Comparison of ENCODE assay signal across 1 cellular context in the genomic region with DNA sequence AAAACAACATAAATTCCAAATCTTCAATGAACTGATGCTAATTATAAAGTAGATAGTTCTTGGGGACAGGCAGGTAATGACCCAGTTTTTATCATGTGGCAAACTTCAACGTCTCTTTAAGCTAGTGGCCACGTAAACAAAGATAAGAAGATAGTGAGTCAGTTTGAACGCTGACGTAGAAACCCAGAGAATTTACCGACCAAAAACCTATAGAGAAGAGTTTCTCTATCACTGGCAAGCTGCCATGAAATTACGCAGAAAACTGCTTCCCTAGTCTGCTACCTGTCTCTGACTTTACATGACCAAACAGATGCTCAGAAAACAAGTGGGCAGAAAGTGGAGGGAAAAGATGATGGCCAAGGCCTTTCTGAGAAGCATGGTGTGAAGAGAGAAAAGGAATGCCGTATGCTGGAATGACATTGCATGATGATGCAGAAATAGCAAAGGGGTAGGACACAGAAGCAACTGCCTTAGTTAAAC.
TF ChIP-seq lines count a peak whose summit lies in the region.

No MANE protein-coding gene starts in this region.

TF ChIP-seq in endothelial cell of umbilical vein, 7 proteins besides CTCF, POLR2A, EP300 and RAD21:
- TF ChIP-seq MYC (IDR thresholded peaks at IDR 0.05; ENCODE audit: low read depth, low read length) (no peak), EZH2 (IDR thresholded peaks at IDR 0.05; ENCODE audit: borderline replicate concordance, low read depth, low read length, severe bottlenecking) (no peak), GATA2 (IDR thresholded peaks at IDR 0.05; ENCODE audit: insufficient read depth, insufficient read length, low read depth, low read length) (peak; percentile 74), FOS (IDR thresholded peaks at IDR 0.05; ENCODE audit: borderline replicate concordance, insufficient read depth, low read length) (peak; percentile 59), MAX (IDR thresholded peaks at IDR 0.05; ENCODE audit: insufficient read depth, insufficient read length) (no peak), JUN (IDR thresholded peaks at IDR 0.05; ENCODE audit: borderline replicate concordance, insufficient read depth, insufficient read length, low read depth) (peak; percentile 35), POLR2AphosphoS5 (IDR thresholded peaks at IDR 0.05; ENCODE audit: insufficient read depth, low read depth, low read length) (no peak)
